In the genomic region with DNA sequence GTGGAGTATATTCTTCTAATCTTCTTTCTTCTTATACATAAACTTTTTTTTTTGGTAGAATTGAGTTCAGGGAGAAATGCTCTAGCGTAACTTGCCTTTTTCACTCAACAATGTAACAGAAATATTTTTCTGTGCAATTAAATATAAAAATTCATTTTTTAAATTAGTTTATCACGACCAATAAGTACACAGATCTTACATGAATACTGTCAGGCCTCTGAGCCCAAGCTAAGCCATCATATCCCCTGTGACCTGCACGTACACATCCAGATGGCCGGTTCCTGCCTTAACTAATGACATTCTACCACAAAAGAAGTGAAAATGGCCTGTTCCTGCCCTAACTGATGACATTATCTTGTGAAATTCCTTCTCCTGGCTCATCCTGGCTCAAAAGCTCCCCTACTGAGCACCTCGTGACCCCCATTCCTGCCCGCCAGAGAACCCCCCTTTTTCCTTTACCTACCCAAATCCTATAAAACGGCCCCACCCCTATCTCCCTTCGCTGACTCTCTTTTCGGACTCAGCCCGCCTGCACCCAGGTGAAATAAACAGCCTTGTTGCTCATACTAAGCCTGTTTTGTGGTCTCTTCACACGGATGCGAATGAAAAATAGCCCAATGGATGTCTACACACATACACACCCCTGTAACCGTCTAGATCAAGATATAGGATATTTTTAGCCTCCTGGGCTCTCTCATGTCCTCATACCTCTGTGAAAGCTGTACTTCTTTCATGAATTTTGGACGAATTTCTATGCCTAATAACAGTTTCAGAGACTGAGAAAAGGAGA, we compare ENCODE assay signal across 1 cellular context.
TF ChIP-seq lines count a peak whose summit lies in the region.

No MANE protein-coding gene starts in this region.

TF ChIP-seq in SK-N-SH, 30 proteins besides CTCF, POLR2A, EP300 and RAD21:
- TF ChIP-seq MEF2A (IDR thresholded peaks at IDR 0.05; ENCODE audit: borderline replicate concordance, low read depth) = peak; percentile 69; the same call in 1 of the 2 replicates
